10 cellular contexts compared by ENCODE assay signal in the genomic region with DNA sequence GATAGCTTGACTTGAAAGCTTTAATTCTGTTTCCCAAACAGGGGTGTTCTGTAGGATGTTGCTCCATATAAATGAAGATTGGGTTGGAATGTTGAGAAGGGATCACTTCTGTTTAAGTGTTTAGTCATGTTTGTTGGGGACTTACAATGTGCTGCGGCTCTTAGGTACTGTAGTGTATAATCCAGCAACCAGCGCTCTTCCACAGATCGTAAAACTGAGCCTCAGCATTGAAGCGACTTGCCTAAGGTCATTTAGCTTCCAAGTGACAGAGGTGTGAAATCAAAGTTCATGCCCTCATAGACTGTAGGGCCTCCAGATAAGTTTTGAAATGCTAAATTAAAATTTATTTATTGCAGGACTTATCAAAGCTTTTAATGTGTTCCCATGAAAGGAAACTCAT. TPM values are rescaled to one million over a fixed set of nuclear protein-coding genes. Genes with fewer than 3 reads are reported as not detected.
DNase-seq lines count a peak whose midpoint lies in the region; ATAC-seq and TF ChIP-seq lines count a peak whose summit lies in the region.
"Had no signal": no experiment of that assay in that cellular context is flagged by ENCODE, and none has a peak within 500 bp of the region (broad histone marks: within the 10 kb centered on the region; RNA-seq: fewer than 3 reads in every experiment).

No MANE protein-coding gene starts in this region.

- peak overlapping the region; percentile 85 to 95 (median 90) for H3K4me3 Mint-ChIP-seq in brain
- H3K4me3 Mint-ChIP-seq in natural killer cell = peak overlapping the region; percentile 90

- H3K27me3 ChIP-seq in BLaER1 treated with 17β-estradiol and CSF1 and Interleukin-3, amounts not matched to agents 10 nM and 100 nM = peaks cover 0 to 19% (median 10%) of the 10 kb centered on the region in 11 experiments; a peak in 18 of 22 replicates
- H3K27me3 ChIP-seq in HUES48 (ENCODE audit: control insufficient read depth, insufficient read depth, low read length) = no peaks in the 10 kb centered on the region

- ATAC-seq in natural killer cell (no peak), omental fat pad (ENCODE audit: low FRiP score) (no peak)

- H4K20me1 ChIP-seq in BLaER1 treated with 17β-estradiol and CSF1 and Interleukin-3, amounts not matched to agents 10 nM and 100 nM = peaks cover 50 to 67% (median 60%) of the 10 kb centered on the region in 11 experiments; a peak in 21 of 22 replicates

- no peaks in the 10 kb centered on the region for H3K36me3 Mint-ChIP-seq in brain
- H3K36me3 Mint-ChIP-seq in natural killer cell = no peaks in the 10 kb centered on the region

- peaks cover 46 to 59% (median 52%) of the 10 kb centered on the region in 10 experiments for H3K4me1 ChIP-seq in BLaER1 treated with 17β-estradiol and CSF1 and Interleukin-3, amounts not matched to agents 10 nM and 100 nM
- peaks cover 36% of the 10 kb centered on the region for H3K4me1 ChIP-seq in HUES48 (ENCODE audit: control insufficient read depth, insufficient read depth, low read length)

- peak overlapping the region in 9 of 10 experiments; percentile 72 to 94 (median 82); a peak in 13 of 20 replicates for H3K4me3 ChIP-seq in BLaER1 treated with 17β-estradiol and CSF1 and Interleukin-3, amounts not matched to agents 10 nM and 100 nM
- peak overlapping the region; percentile 97 for H3K4me3 ChIP-seq in HUES48 (ENCODE audit: low read depth, low read length)

- 0 out of 22 replicates have a peak, but pooled peaks cover 0 to 9% (median 0%) of the 10 kb centered on the region in 11 experiments for H3K36me3 ChIP-seq in BLaER1 treated with 17β-estradiol and CSF1 and Interleukin-3, amounts not matched to agents 10 nM and 100 nM
- H3K36me3 ChIP-seq in HUES48 (ENCODE audit: control insufficient read depth, insufficient read depth, low read length) = no peaks in the 10 kb centered on the region

- H3K27ac Mint-ChIP-seq in brain = peak overlapping the region; percentile 18 to 96 (median 95)
- peak overlapping the region; percentile 71 to 90 for H3K27ac Mint-ChIP-seq in natural killer cell

- H3K4me1 Mint-ChIP-seq in brain = peaks cover 71% of the 10 kb centered on the region
- peaks cover 66 to 70% of the 10 kb centered on the region in 2 donors for H3K4me1 Mint-ChIP-seq in natural killer cell

- peak overlapping the region; percentile 87 to 97 (median 91); a peak in 19 of 22 replicates for H3K9ac ChIP-seq in BLaER1 treated with 17β-estradiol and CSF1 and Interleukin-3, amounts not matched to agents 10 nM and 100 nM
- no peak overlapping the region for H3K9ac ChIP-seq in HUES48 (ENCODE audit: low read depth, low read length)

- H3K27me3 Mint-ChIP-seq in brain = no peaks in the 10 kb centered on the region
- peaks cover 16 to 17% of the 10 kb centered on the region in 2 donors for H3K27me3 Mint-ChIP-seq in natural killer cell (ENCODE audit: low read depth in 2 of 2)

- DNase-seq in natural killer cell = no peak
- no peak for DNase-seq in posterior cingulate gyrus
- DNase-seq in NCI-H1417 treated with DMSO at 0.1 percent for 48 hours (lab: John Stamatoyannopoulos, UW) = no peak
- DNase-seq in omental fat pad (ENCODE audit: low spot score) = no peak
- no peak for DNase-seq in stimulated activated CD4-positive, alpha-beta T cell treated with anti-CD3 and anti-CD28 coated beads, Interleukin-15, amount 100 ng/mL, for 24 hours
- DNase-seq: NCI-H69 had no signal

- H3K9me3 ChIP-seq in BLaER1 treated with 17β-estradiol and CSF1 and Interleukin-3, amounts not matched to agents 10 nM and 100 nM (replicated peaks in 1 of 11) = no peaks in the 10 kb centered on the region
- H3K9me3 ChIP-seq in HUES48 (ENCODE audit: control insufficient read depth, insufficient read depth, low read length) = no peaks in the 10 kb centered on the region

- intact Hi-C loops in natural killer cell (cut with micrococcal nuclease) (no loop called here), posterior cingulate gyrus (cut with DNase I) (loop anchor here (10.0 kb wide), 1 partner anchor 166 kb away; no protein-coding TSS in a partner anchor)

- no peaks in the 10 kb centered on the region for H3K9me3 Mint-ChIP-seq in brain
- H3K9me3 Mint-ChIP-seq in natural killer cell = no peaks in the 10 kb centered on the region

- peak overlapping the region; percentile 79 to 98 (median 90) for H3K4me2 ChIP-seq in BLaER1 treated with 17β-estradiol and CSF1 and Interleukin-3, amounts not matched to agents 10 nM and 100 nM

- H3K27ac ChIP-seq in BLaER1 treated with 17β-estradiol and CSF1 and Interleukin-3, amounts not matched to agents 10 nM and 100 nM = peak overlapping the region in 6 of 11 experiments; percentile 59 to 94 (median 88); a peak in 6 of 22 replicates
- no peak overlapping the region for H3K27ac ChIP-seq in HUES48 (ENCODE audit: low read depth, low read length)

- TF ChIP-seq CTCF in brain (conservative IDR thresholded peaks at IDR 0.05) (no peak), natural killer cell (IDR thresholded peaks at IDR 0.05) (no peak), omental fat pad (IDR thresholded peaks at IDR 0.05) (no peak)

RNA-seq across cellular contexts. Expression of gene MKRN2, which starts 1.8 kb away (rescaled TPM):
- polyA plus RNA-seq in brain (ENCODE audit: insufficient read depth, low read depth, low replicate concordance) = 13.4 TPM
- total RNA-seq in natural killer cell = 10 to 100 TPM; 23.9 to 31.7 (median 29.4) TPM
- total RNA-seq in omental fat pad = 10 to 100 TPM; 25.0 to 33.1 (median 29.0) TPM

RNA-seq across cellular contexts. Expression of gene MKRN2OS, which starts 13.4 kb away (rescaled TPM):
- polyA plus RNA-seq in brain (ENCODE audit: insufficient read depth, low read depth, low replicate concordance) = not detected
- total RNA-seq in natural killer cell (not detected), omental fat pad (not detected)
- total RNA-seq: mononuclear cell had no signal
